In genomic region chr19:15464394-15465385, GRCh38 we compare ENCODE assay signal across 8 cellular contexts. TPM values are rescaled to one million over a fixed set of nuclear protein-coding genes. Genes with fewer than 3 reads are reported as not detected.
DNase-seq lines count a peak whose midpoint lies in the region; TF ChIP-seq lines count a peak whose summit lies in the region.

TSS of gene RASAL3 (minus strand) at chr19:15464544. CDS start at chr19:15464358, 186 bp downstream.

- in situ Hi-C loops in KBM-7 (cut with MboI; ENCODE audit: low pct_unique_long_range_greater_than_20kb, low sequenced_read_pairs), result no loop called here

- peak; percentile 63 for TF ChIP-seq POLR2A in GM10847 (IDR thresholded peaks at IDR 0.05; ENCODE audit: extremely low read depth, insufficient read length)

- DNase-seq in KBM-7 (peak; percentile 72), cardiac septum (ENCODE audit: low spot score) (peak; percentile 81), T1000 (lab: John Stamatoyannopoulos, UW) (no peak), NCI-H774 (lab: John Stamatoyannopoulos, UW) (no peak), DMS53 (lab: John Stamatoyannopoulos, UW) (no peak)
- DNase-seq in activated CD8-positive, alpha-beta memory T cell treated with anti-CD3 and anti-CD28 coated beads, Interleukin-2, amount 50 U/mL, for 1 hour (ENCODE audit: extremely low read depth), result peak; percentile 32
- DNase-seq in stimulated activated CD8-positive, alpha-beta memory T cell treated with anti-CD3 and anti-CD28 coated beads, Interleukin-12 subunit alpha, Interleukin-12 subunit beta, amount 100 ng/mL, for 4 hours (ENCODE audit: low read depth), result peak; percentile 51

- intact Hi-C loops in cardiac septum (cut with DNase I), result no loop called here

RNA-seq across cellular contexts. Expression of gene RASAL3, which starts in this region (rescaled TPM):
- 1.7 TPM for total RNA-seq in cardiac septum

Comparison
In these comparisons a context has a peak if more than half of its experiments do, and no peak if none do; other contexts are left out.
1. DNase-seq: peak in KBM-7 (single experiment), activated CD8-positive, alpha-beta memory T cell treated with anti-CD3 and anti-CD28 coated beads, Interleukin-2, amount 50 U/mL, for 1 hour (single experiment), cardiac septum (single experiment) and stimulated activated CD8-positive, alpha-beta memory T cell treated with anti-CD3 and anti-CD28 coated beads, Interleukin-12 subunit alpha, Interleukin-12 subunit beta, amount 100 ng/mL, for 4 hours (single experiment); none in T1000 (single experiment), NCI-H774 (single experiment) and DMS53 (single experiment).